Comparison of ENCODE assay signal across 8 cellular contexts in genomic region chr3:46998121-46998851, GRCh38. TPM values are rescaled to one million over a fixed set of nuclear protein-coding genes. Genes with fewer than 3 reads are reported as not detected.
DNase-seq lines count a peak whose midpoint lies in the region; ATAC-seq and TF ChIP-seq lines count a peak whose summit lies in the region.

No MANE protein-coding gene starts in this region.

- H3K4me1 ChIP-seq in neuronal stem cell (ENCODE audit: control insufficient read depth in 2 of 2, insufficient read depth in 1 of 2, low read depth in 1 of 2, low read length in 2 of 2) (peaks cover 3 to 4% of the 10 kb centered on the region in 2 donors), transverse colon (peaks cover 0 to 5% (median 0%) of the 10 kb centered on the region in 4 donors)

- intact Hi-C loops in transverse colon (cut with DNase I; ENCODE audit: low total_unique reads), result loop anchor here (5.0 kb wide), 1 partner anchor 76 kb away; no protein-coding TSS in a partner anchor

- no peak for ATAC-seq in GM18502 (IDR thresholded peaks at IDR 0.05; ENCODE audit: poor library complexity, unreplicated experiment)

- peak overlapping the region; percentile 79 for H2AK5ac ChIP-seq in neuronal stem cell (ENCODE audit: low read depth, low read length)

- no peak overlapping the region for H3K4me3 ChIP-seq in epithelial cell of proximal tubule (ENCODE audit: low read depth, low read length)
- H3K4me3 ChIP-seq in neuronal stem cell (ENCODE audit: low read length in 2 of 2), result no peak overlapping the region
- no peak overlapping the region for H3K4me3 ChIP-seq in transverse colon

- H3K4me2 ChIP-seq in neuronal stem cell (ENCODE audit: insufficient read depth, low read length, poor library complexity, severe bottlenecking), result no peak overlapping the region

- H2BK120ac ChIP-seq in neuronal stem cell (ENCODE audit: low read depth, low read length), result no peak overlapping the region

- peaks cover 2% of the 10 kb centered on the region for H3K79me1 ChIP-seq in neuronal stem cell (ENCODE audit: low read depth, low read length)

- H3K9me3 ChIP-seq in neuronal stem cell (replicated peaks in 1 of 2; ENCODE audit: control insufficient read depth in 2 of 2, insufficient read depth in 1 of 2, low read depth in 1 of 2, low read length in 2 of 2) (no peaks in the 10 kb centered on the region), transverse colon (no peaks in the 10 kb centered on the region)

- in situ Hi-C loops in transverse colon (cut with MboI; ENCODE audit: low pct_ligation_motif_present in 1 of 4, low pct_unique_long_range_greater_than_20kb in 1 of 4, low sequenced_read_pairs in 3 of 4), result loop anchor here in 1 of 4 donors (10.0 kb wide), 1 partner anchor 73 kb away; no protein-coding TSS in a partner anchor

- H2BK12ac ChIP-seq in neuronal stem cell (ENCODE audit: low read length), result no peak overlapping the region

- H3K23ac ChIP-seq in neuronal stem cell (ENCODE audit: low read depth, low read length, poor library complexity), result peak overlapping the region; percentile 86

- H3K27ac ChIP-seq in neuronal stem cell (replicated peaks; ENCODE audit: low read length), result no peak overlapping the region
- H3K27ac ChIP-seq in transverse colon, result no peak overlapping the region

- peak; percentile 87 for TF ChIP-seq CTCF in GM10248 (IDR thresholded peaks at IDR 0.05; ENCODE audit: control extremely low read depth, extremely low read depth, low read depth, missing control alignments)
- TF ChIP-seq CTCF in epithelial cell of proximal tubule (conservative IDR thresholded peaks at IDR 0.05; ENCODE audit: low read depth, low read length), result peak; percentile 85
- peak; percentile 76 to 94 (median 84) for TF ChIP-seq CTCF in transverse colon (IDR thresholded peaks at IDR 0.05)

- peak overlapping the region; percentile 80 for H3K18ac ChIP-seq in neuronal stem cell (ENCODE audit: low read length)

- no peak for TF ChIP-seq EP300 in transverse colon (IDR thresholded peaks at IDR 0.05; ENCODE audit: low read depth)

- peak overlapping the region; percentile 62 for H2BK5ac ChIP-seq in neuronal stem cell (ENCODE audit: low read length)

- H3K27me3 ChIP-seq in neuronal stem cell (ENCODE audit: control insufficient read depth in 3 of 3, insufficient read depth in 3 of 3, low read depth in 1 of 3, low read length in 3 of 3), result no peaks in the 10 kb centered on the region
- no peaks in the 10 kb centered on the region for H3K27me3 ChIP-seq in transverse colon

- no peak for TF ChIP-seq POLR2A in transverse colon (IDR thresholded peaks at IDR 0.05)

- H2BK15ac ChIP-seq in neuronal stem cell (ENCODE audit: low read length), result peak overlapping the region; percentile 65

- peak; percentile 84 for DNase-seq in GM10248 (ENCODE audit: extremely low spot score)
- peak; percentile 40 for DNase-seq in NCI-H460 (ENCODE audit: extremely low read depth, low read depth)
- peak; percentile 82 for DNase-seq in activated CD8-positive, alpha-beta memory T cell treated with anti-CD3 and anti-CD28 coated beads, Interleukin-2, amount 50 U/mL, for 4 hours
- no peak for DNase-seq in epithelial cell of proximal tubule (ENCODE audit: low read depth)
- peak; percentile 44 for DNase-seq in neuronal stem cell (ENCODE audit: low spot score)
- DNase-seq in transverse colon, result peak; percentile 84
- no peak for DNase-seq in DMS114 treated with DMSO at 0.1 percent for 48 hours (lab: John Stamatoyannopoulos, UW; ENCODE audit: unreplicated experiment)

- H3K9ac ChIP-seq in neuronal stem cell (ENCODE audit: low read depth, low read length, poor library complexity), result peak overlapping the region; percentile 73

- H4K8ac ChIP-seq in neuronal stem cell (ENCODE audit: low read depth, low read length), result no peak overlapping the region

- H3K36me3 ChIP-seq in neuronal stem cell (replicated peaks in 1 of 2; ENCODE audit: control insufficient read depth in 2 of 2, insufficient read depth in 2 of 2, low read length in 2 of 2) (peaks cover 0 to 5% of the 10 kb centered on the region in 2 donors), transverse colon (peaks cover 0 to 25% (median 5%) of the 10 kb centered on the region in 4 donors)

- H3K14ac ChIP-seq in neuronal stem cell (ENCODE audit: low read length), result no peak overlapping the region

- H3K4ac ChIP-seq in neuronal stem cell (ENCODE audit: low read length), result peak overlapping the region; percentile 67

- POLR2A ChIA-PET in GM10248 (lab: Yijun Ruan, JAX), result no interaction called here

- CTCF ChIA-PET in GM10248 (lab: Yijun Ruan, JAX), result interaction anchor here (0.8 to 2.4 kb wide), 15 partner anchors 9 to 372 kb away, joined by 3 to 9 read pairs (median 4); partner anchors contain the start of gene NBEAL2

- no CpG with 5 or more reads among the region's 27 CpGs for WGBS in neuronal stem cell (ENCODE audit: extremely low coverage in 2 of 2, insufficient read length in 2 of 2, insufficient replicate concordance in 1 of 2), 2 donors
- WGBS in transverse colon (ENCODE audit: low coverage in 1 of 2), 2 donors, result 62% methylated on average over 25 of the region's 27 CpGs; no CpG with 5 or more reads in 1 of the 2 donors

- H4K91ac ChIP-seq in neuronal stem cell (ENCODE audit: low read depth, low read length, poor library complexity), result no peak overlapping the region

- H2AFZ ChIP-seq in neuronal stem cell (ENCODE audit: low read length), result no peak overlapping the region

RNA-seq across cellular contexts. Expression of gene NBEAL2, which starts 18.8 kb away (rescaled TPM):
- 14.8 and 16.3 TPM in 2 replicates for total RNA-seq in NCI-H460 (2014; rRNA removed; shearing (Covaris generic))
- 257 and 277 TPM in 2 replicates for polyA plus RNA-seq in NCI-H460 (2014; cell fraction: nucleus; rRNA removed)
- total RNA-seq in epithelial cell of proximal tubule, result 40.7 and 79.7 TPM in 2 replicates
- 5.9 TPM for polyA plus RNA-seq in neuronal stem cell (2013, experiment 1 of 2)
- polyA plus RNA-seq in neuronal stem cell (2013, experiment 2 of 2), result 6.2 TPM
- total RNA-seq in transverse colon, result 100 to 1,000 TPM in 2 of 4 donors, 10 to 100 TPM in 2; 81.1 to 163 (median 122) TPM

RNA-seq across cellular contexts. Expression of gene CCDC12, which starts 21.7 kb away (rescaled TPM):
- total RNA-seq in NCI-H460 (2014; rRNA removed; shearing (Covaris generic)), result 33.1 and 40.5 TPM in 2 replicates
- 19.1 and 27.3 TPM in 2 replicates for polyA plus RNA-seq in NCI-H460 (2014; cell fraction: nucleus; rRNA removed)
- total RNA-seq in epithelial cell of proximal tubule (41.9 and 60.3 TPM in 2 replicates), transverse colon (10 to 100 TPM; 50.1 to 72.9 (median 53.0) TPM)
- 56.1 TPM for polyA plus RNA-seq in neuronal stem cell (2013, experiment 1 of 2)
- 55.5 TPM for polyA plus RNA-seq in neuronal stem cell (2013, experiment 2 of 2)

Comparison
In these comparisons a context has a peak if more than half of its experiments do, and no peak if none do; other contexts are left out.
1. DNase-seq: peak in GM10248 (single experiment), NCI-H460 (single experiment), activated CD8-positive, alpha-beta memory T cell treated with anti-CD3 and anti-CD28 coated beads, Interleukin-2, amount 50 U/mL, for 4 hours (single experiment), neuronal stem cell (single experiment) and transverse colon (single experiment); none in epithelial cell of proximal tubule (single experiment) and DMS114 treated with DMSO at 0.1 percent for 48 hours (single experiment).
2. Peak in every context shown above with its lines, with median percentiles within 50 percentile points of each other: CTCF ChIP-seq.